In the genomic region with DNA sequence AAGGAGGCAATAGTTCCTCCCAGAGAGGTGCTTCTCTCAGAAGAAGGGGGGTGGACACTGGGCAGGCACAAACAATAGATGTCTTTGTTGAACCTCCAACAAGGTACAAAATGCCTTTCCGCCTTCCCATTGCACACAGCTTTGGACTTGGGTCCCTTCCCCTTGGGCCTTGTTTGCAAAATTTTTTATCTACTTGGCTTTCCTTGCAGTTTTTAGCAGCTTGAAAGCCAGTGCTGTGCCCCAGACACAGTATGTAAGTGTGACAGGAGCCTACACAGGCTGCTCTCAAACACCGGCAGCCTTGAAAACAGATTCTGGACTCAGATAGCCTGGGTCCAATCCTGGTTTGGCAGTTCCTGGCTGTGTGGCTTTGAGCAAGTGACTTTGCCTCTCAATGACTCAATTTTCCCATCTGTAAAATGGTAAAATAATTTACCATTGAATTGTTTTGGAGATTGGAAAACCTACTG, we compare ENCODE assay signal across 1 cellular context.
A peak's percentile ranks its signal among the peaks of the same experiment; 100 is the strongest.
TF ChIP-seq lines count a peak whose summit lies in the region.

No MANE protein-coding gene starts in this region.

TF ChIP-seq in HepG2, 621 proteins besides CTCF, POLR2A, EP300 and RAD21 (continues in another document):
- TF ChIP-seq, protein P1, sequence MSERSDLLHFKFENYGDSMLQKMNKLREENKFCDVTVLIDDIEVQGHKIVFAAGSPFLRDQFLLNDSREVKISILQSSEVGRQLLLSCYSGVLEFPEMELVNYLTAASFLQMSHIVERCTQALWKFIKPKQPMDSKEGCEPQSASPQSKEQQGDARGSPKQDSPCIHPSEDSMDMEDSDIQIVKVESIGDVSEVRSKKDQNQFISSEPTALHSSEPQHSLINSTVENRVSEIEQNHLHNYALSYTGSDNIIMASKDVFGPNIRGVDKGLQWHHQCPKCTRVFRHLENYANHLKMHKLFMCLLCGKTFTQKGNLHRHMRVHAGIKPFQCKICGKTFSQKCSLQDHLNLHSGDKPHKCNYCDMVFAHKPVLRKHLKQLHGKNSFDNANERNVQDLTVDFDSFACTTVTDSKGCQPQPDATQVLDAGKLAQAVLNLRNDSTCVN (CRISPR knock-in tag; IDR thresholded peaks at IDR 0.05; ENCODE audit: borderline replicate concordance) = no peak
- TF ChIP-seq MTF2 (CRISPR knock-in tag; IDR thresholded peaks at IDR 0.05; ENCODE audit: borderline replicate concordance) (no peak), YY1 (IDR thresholded peaks at IDR 0.05; ENCODE audit: insufficient read depth, insufficient replicate concordance, low read depth, low read length) (no peak), CHD4 (IDR thresholded peaks at IDR 0.05; ENCODE audit: borderline replicate concordance, low read length) (peak; percentile 99), ZBTB8A (CRISPR knock-in tag; IDR thresholded peaks at IDR 0.05; ENCODE audit: borderline replicate concordance, low read depth) (no peak), ZSCAN9 (CRISPR knock-in tag; IDR thresholded peaks at IDR 0.05; ENCODE audit: borderline replicate concordance) (no peak), PITX1 (CRISPR knock-in tag; IDR thresholded peaks at IDR 0.05) (0 out of 2 replicates have a peak, but pooled peaks have one; percentile 39), FIP1L1 (IDR thresholded peaks at IDR 0.05; ENCODE audit: borderline replicate concordance, insufficient read depth, low read depth, low read length) (no peak), ZNF20 (CRISPR knock-in tag; IDR thresholded peaks at IDR 0.05) (no peak), ZNF572 (CRISPR knock-in tag; IDR thresholded peaks at IDR 0.05) (no peak), TAF1 (CRISPR knock-in tag; IDR thresholded peaks at IDR 0.05) (no peak), HCFC1 (IDR thresholded peaks at IDR 0.05; ENCODE audit: low read depth, low read length) (no peak), MEF2D (CRISPR knock-in tag; IDR thresholded peaks at IDR 0.05) (0 out of 2 replicates have a peak, but pooled peaks have one; percentile 31), NAIF1 (CRISPR knock-in tag; IDR thresholded peaks at IDR 0.05; ENCODE audit: borderline replicate concordance) (no peak), RARG (CRISPR knock-in tag; IDR thresholded peaks at IDR 0.05; ENCODE audit: low read depth) (no peak), MAFF (IDR thresholded peaks at IDR 0.05; ENCODE audit: low read depth, low read length) (no peak), GATA4 (IDR thresholded peaks at IDR 0.05; ENCODE audit: borderline replicate concordance, low read depth) (no peak), HOXA9 (CRISPR knock-in tag; IDR thresholded peaks at IDR 0.05; ENCODE audit: borderline replicate concordance) (no peak), MED8 (CRISPR knock-in tag; IDR thresholded peaks at IDR 0.05; ENCODE audit: insufficient replicate concordance) (no peak), GABPA (IDR thresholded peaks at IDR 0.05; ENCODE audit: low read depth, low read length) (no peak), GABPA (CRISPR knock-in tag; IDR thresholded peaks at IDR 0.05; ENCODE audit: low read depth) (no peak), SCMH1 (CRISPR knock-in tag; IDR thresholded peaks at IDR 0.05; ENCODE audit: borderline replicate concordance) (no peak), BCL6 (CRISPR knock-in tag; IDR thresholded peaks at IDR 0.05) (no peak), SRF (IDR thresholded peaks at IDR 0.05; ENCODE audit: low read depth, low read length) (no peak), FOXM1 (CRISPR knock-in tag; IDR thresholded peaks at IDR 0.05) (no peak), SNAPC2 (CRISPR knock-in tag; IDR thresholded peaks at IDR 0.05) (no peak), ZNF703 (CRISPR knock-in tag; IDR thresholded peaks at IDR 0.05; ENCODE audit: borderline replicate concordance) (no peak), NR3C1 (CRISPR knock-in tag; IDR thresholded peaks at IDR 0.05) (no peak), RXRA (CRISPR knock-in tag; IDR thresholded peaks at IDR 0.05) (no peak; the same call in 1 of the 2 replicates), ZNF652 (CRISPR knock-in tag; IDR thresholded peaks at IDR 0.05; ENCODE audit: borderline replicate concordance, low read depth) (no peak)
- TF ChIP-seq, protein P2, sequence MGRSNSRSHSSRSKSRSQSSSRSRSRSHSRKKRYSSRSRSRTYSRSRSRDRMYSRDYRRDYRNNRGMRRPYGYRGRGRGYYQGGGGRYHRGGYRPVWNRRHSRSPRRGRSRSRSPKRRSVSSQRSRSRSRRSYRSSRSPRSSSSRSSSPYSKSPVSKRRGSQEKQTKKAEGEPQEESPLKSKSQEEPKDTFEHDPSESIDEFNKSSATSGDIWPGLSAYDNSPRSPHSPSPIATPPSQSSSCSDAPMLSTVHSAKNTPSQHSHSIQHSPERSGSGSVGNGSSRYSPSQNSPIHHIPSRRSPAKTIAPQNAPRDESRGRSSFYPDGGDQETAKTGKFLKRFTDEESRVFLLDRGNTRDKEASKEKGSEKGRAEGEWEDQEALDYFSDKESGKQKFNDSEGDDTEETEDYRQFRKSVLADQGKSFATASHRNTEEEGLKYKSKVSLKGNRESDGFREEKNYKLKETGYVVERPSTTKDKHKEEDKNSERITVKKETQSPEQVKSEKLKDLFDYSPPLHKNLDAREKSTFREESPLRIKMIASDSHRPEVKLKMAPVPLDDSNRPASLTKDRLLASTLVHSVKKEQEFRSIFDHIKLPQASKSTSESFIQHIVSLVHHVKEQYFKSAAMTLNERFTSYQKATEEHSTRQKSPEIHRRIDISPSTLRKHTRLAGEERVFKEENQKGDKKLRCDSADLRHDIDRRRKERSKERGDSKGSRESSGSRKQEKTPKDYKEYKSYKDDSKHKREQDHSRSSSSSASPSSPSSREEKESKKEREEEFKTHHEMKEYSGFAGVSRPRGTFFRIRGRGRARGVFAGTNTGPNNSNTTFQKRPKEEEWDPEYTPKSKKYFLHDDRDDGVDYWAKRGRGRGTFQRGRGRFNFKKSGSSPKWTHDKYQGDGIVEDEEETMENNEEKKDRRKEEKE (IDR thresholded peaks at IDR 0.05) = no peak
- TF ChIP-seq, protein P3, sequence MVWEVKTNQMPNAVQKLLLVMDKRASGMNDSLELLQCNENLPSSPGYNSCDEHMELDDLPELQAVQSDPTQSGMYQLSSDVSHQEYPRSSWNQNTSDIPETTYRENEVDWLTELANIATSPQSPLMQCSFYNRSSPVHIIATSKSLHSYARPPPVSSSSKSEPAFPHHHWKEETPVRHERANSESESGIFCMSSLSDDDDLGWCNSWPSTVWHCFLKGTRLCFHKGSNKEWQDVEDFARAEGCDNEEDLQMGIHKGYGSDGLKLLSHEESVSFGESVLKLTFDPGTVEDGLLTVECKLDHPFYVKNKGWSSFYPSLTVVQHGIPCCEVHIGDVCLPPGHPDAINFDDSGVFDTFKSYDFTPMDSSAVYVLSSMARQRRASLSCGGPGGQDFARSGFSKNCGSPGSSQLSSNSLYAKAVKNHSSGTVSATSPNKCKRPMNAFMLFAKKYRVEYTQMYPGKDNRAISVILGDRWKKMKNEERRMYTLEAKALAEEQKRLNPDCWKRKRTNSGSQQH (CRISPR knock-in tag; IDR thresholded peaks at IDR 0.05; ENCODE audit: low read depth) = no peak
- TF ChIP-seq, protein P4, sequence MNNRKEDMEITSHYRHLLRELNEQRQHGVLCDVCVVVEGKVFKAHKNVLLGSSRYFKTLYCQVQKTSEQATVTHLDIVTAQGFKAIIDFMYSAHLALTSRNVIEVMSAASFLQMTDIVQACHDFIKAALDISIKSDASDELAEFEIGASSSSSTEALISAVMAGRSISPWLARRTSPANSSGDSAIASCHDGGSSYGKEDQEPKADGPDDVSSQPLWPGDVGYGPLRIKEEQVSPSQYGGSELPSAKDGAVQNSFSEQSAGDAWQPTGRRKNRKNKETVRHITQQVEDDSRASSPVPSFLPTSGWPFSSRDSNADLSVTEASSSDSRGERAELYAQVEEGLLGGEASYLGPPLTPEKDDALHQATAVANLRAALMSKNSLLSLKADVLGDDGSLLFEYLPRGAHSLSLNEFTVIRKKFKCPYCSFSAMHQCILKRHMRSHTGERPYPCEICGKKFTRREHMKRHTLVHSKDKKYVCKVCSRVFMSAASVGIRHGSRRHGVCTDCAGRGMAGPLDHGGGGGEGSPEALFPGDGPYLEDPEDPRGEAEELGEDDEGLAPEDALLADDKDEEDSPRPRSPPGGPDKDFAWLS (CRISPR knock-in tag; IDR thresholded peaks at IDR 0.05; ENCODE audit: borderline replicate concordance) = no peak
- TF ChIP-seq, protein P5, sequence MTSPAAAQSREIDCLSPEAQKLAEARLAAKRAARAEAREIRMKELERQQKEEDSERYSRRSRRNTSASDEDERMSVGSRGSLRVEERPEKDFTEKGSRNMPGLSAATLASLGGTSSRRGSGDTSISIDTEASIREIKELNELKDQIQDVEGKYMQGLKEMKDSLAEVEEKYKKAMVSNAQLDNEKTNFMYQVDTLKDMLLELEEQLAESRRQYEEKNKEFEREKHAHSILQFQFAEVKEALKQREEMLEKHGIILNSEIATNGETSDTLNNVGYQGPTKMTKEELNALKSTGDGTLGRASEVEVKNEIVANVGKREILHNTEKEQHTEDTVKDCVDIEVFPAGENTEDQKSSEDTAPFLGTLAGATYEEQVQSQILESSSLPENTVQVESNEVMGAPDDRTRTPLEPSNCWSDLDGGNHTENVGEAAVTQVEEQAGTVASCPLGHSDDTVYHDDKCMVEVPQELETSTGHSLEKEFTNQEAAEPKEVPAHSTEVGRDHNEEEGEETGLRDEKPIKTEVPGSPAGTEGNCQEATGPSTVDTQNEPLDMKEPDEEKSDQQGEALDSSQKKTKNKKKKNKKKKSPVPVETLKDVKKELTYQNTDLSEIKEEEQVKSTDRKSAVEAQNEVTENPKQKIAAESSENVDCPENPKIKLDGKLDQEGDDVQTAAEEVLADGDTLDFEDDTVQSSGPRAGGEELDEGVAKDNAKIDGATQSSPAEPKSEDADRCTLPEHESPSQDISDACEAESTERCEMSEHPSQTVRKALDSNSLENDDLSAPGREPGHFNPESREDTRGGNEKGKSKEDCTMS (CRISPR knock-in tag; conservative IDR thresholded peaks at IDR 0.05) = no peak
- TF ChIP-seq, protein P6, sequence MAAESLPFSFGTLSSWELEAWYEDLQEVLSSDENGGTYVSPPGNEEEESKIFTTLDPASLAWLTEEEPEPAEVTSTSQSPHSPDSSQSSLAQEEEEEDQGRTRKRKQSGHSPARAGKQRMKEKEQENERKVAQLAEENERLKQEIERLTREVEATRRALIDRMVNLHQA (CRISPR knock-in tag; IDR thresholded peaks at IDR 0.05) = no peak
- TF ChIP-seq, protein P7, sequence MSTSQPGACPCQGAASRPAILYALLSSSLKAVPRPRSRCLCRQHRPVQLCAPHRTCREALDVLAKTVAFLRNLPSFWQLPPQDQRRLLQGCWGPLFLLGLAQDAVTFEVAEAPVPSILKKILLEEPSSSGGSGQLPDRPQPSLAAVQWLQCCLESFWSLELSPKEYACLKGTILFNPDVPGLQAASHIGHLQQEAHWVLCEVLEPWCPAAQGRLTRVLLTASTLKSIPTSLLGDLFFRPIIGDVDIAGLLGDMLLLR (CRISPR knock-in tag; IDR thresholded peaks at IDR 0.05) = no peak
- TF ChIP-seq, protein P8, sequence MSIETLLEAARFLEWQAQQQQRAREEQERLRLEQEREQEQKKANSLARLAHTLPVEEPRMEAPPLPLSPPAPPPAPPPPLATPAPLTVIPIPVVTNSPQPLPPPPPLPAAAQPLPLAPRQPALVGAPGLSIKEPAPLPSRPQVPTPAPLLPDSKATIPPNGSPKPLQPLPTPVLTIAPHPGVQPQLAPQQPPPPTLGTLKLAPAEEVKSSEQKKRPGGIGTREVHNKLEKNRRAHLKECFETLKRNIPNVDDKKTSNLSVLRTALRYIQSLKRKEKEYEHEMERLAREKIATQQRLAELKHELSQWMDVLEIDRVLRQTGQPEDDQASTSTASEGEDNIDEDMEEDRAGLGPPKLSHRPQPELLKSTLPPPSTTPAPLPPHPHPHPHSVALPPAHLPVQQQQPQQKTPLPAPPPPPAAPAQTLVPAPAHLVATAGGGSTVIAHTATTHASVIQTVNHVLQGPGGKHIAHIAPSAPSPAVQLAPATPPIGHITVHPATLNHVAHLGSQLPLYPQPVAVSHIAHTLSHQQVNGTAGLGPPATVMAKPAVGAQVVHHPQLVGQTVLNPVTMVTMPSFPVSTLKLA (IDR thresholded peaks at IDR 0.05) = no peak
- TF ChIP-seq, protein P9, sequence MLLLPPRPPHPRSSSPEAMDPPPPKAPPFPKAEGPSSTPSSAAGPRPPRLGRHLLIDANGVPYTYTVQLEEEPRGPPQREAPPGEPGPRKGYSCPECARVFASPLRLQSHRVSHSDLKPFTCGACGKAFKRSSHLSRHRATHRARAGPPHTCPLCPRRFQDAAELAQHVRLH (CRISPR knock-in tag; IDR thresholded peaks at IDR 0.05; ENCODE audit: borderline replicate concordance, low read depth) = peak; percentile 28; the same call in 1 of the 2 replicates
- TF ChIP-seq, protein P10, sequence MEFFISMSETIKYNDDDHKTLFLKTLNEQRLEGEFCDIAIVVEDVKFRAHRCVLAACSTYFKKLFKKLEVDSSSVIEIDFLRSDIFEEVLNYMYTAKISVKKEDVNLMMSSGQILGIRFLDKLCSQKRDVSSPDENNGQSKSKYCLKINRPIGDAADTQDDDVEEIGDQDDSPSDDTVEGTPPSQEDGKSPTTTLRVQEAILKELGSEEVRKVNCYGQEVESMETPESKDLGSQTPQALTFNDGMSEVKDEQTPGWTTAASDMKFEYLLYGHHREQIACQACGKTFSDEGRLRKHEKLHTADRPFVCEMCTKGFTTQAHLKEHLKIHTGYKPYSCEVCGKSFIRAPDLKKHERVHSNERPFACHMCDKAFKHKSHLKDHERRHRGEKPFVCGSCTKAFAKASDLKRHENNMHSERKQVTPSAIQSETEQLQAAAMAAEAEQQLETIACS (CRISPR knock-in tag; IDR thresholded peaks at IDR 0.05) = no peak
- TF ChIP-seq, protein P11, sequence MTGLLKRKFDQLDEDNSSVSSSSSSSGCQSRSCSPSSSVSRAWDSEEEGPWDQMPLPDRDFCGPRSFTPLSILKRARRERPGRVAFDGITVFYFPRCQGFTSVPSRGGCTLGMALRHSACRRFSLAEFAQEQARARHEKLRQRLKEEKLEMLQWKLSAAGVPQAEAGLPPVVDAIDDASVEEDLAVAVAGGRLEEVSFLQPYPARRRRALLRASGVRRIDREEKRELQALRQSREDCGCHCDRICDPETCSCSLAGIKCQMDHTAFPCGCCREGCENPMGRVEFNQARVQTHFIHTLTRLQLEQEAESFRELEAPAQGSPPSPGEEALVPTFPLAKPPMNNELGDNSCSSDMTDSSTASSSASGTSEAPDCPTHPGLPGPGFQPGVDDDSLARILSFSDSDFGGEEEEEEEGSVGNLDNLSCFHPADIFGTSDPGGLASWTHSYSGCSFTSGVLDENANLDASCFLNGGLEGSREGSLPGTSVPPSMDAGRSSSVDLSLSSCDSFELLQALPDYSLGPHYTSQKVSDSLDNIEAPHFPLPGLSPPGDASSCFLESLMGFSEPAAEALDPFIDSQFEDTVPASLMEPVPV (CRISPR knock-in tag; IDR thresholded peaks at IDR 0.05) = no peak; the same call in 1 of the 2 replicates
- TF ChIP-seq, protein P12, sequence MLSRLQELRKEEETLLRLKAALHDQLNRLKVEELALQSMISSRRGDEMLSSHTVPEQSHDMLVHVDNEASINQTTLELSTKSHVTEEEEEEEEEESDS (CRISPR knock-in tag; IDR thresholded peaks at IDR 0.05; ENCODE audit: borderline replicate concordance) = no peak
- TF ChIP-seq, protein P13, sequence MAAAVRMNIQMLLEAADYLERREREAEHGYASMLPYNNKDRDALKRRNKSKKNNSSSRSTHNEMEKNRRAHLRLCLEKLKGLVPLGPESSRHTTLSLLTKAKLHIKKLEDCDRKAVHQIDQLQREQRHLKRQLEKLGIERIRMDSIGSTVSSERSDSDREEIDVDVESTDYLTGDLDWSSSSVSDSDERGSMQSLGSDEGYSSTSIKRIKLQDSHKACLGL (CRISPR knock-in tag; IDR thresholded peaks at IDR 0.05) = no peak
- TF ChIP-seq, protein P14, sequence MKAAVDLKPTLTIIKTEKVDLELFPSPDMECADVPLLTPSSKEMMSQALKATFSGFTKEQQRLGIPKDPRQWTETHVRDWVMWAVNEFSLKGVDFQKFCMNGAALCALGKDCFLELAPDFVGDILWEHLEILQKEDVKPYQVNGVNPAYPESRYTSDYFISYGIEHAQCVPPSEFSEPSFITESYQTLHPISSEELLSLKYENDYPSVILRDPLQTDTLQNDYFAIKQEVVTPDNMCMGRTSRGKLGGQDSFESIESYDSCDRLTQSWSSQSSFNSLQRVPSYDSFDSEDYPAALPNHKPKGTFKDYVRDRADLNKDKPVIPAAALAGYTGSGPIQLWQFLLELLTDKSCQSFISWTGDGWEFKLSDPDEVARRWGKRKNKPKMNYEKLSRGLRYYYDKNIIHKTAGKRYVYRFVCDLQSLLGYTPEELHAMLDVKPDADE (CRISPR knock-in tag; IDR thresholded peaks at IDR 0.05) = no peak
